Comparison of ENCODE assay signal across 3 cellular contexts in the genomic region with DNA sequence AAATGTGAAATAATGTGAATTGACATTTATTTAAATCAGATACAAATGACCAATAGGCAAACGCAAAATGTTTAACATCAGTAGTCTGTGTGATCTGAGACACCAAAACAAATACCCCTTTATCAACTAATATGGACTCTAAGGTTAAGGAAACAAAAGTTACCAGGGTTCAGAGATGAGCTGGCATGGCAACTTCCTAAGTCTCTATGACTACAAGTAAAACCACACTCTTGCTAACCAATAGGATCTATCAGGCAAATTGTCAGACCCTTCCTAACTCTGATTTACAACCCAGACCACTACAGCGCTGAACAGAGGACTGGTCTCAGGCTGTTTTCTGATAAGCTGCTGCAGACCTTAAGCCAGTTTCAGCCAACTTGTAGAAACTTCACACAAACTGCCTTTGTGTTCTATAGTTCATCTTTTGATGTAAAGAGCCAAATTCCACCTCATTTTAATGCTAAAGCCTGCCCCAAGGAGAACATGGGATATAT.
TF ChIP-seq lines count a peak whose summit lies in the region.

No MANE protein-coding gene starts in this region.

TF ChIP-seq in SK-N-SH, 30 proteins besides CTCF, POLR2A, EP300 and RAD21:
- no peak for TF ChIP-seq ELF1 (IDR thresholded peaks at IDR 0.05)
- TF ChIP-seq, protein P1, sequence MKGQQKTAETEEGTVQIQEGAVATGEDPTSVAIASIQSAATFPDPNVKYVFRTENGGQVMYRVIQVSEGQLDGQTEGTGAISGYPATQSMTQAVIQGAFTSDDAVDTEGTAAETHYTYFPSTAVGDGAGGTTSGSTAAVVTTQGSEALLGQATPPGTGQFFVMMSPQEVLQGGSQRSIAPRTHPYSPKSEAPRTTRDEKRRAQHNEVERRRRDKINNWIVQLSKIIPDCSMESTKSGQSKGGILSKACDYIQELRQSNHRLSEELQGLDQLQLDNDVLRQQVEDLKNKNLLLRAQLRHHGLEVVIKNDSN (IDR thresholded peaks at IDR 0.05; ENCODE audit: borderline replicate concordance, low read depth), result no peak
- TF ChIP-seq NFIC (IDR thresholded peaks at IDR 0.05; ENCODE audit: borderline replicate concordance), result no peak
- TF ChIP-seq JUND (IDR thresholded peaks at IDR 0.05), result no peak
- TF ChIP-seq RXRA (IDR thresholded peaks at IDR 0.05; ENCODE audit: borderline replicate concordance, low read depth), result no peak
- TF ChIP-seq FOXM1 (IDR thresholded peaks at IDR 0.05; ENCODE audit: low read depth), result no peak
- no peak for TF ChIP-seq FOXJ3 (CRISPR knock-in tag; IDR thresholded peaks at IDR 0.05)
- TF ChIP-seq, protein P2, sequence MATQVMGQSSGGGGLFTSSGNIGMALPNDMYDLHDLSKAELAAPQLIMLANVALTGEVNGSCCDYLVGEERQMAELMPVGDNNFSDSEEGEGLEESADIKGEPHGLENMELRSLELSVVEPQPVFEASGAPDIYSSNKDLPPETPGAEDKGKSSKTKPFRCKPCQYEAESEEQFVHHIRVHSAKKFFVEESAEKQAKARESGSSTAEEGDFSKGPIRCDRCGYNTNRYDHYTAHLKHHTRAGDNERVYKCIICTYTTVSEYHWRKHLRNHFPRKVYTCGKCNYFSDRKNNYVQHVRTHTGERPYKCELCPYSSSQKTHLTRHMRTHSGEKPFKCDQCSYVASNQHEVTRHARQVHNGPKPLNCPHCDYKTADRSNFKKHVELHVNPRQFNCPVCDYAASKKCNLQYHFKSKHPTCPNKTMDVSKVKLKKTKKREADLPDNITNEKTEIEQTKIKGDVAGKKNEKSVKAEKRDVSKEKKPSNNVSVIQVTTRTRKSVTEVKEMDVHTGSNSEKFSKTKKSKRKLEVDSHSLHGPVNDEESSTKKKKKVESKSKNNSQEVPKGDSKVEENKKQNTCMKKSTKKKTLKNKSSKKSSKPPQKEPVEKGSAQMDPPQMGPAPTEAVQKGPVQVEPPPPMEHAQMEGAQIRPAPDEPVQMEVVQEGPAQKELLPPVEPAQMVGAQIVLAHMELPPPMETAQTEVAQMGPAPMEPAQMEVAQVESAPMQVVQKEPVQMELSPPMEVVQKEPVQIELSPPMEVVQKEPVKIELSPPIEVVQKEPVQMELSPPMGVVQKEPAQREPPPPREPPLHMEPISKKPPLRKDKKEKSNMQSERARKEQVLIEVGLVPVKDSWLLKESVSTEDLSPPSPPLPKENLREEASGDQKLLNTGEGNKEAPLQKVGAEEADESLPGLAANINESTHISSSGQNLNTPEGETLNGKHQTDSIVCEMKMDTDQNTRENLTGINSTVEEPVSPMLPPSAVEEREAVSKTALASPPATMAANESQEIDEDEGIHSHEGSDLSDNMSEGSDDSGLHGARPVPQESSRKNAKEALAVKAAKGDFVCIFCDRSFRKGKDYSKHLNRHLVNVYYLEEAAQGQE (IDR thresholded peaks at IDR 0.05; ENCODE audit: low read depth, low read length), result no peak
- TF ChIP-seq MXI1 (IDR thresholded peaks at IDR 0.05; ENCODE audit: low read depth, low read length), result no peak
- TF ChIP-seq CHD2 (IDR thresholded peaks at IDR 0.05; ENCODE audit: low read length, partially characterized antibody), result no peak
- no peak for TF ChIP-seq GATA2 (CRISPR knock-in tag; IDR thresholded peaks at IDR 0.05)
- TF ChIP-seq EZH2phosphoT487 (IDR thresholded peaks at IDR 0.05; ENCODE audit: borderline replicate concordance, low read depth), result no peak
- no peak for TF ChIP-seq RCOR1 (IDR thresholded peaks at IDR 0.05; ENCODE audit: low read length)
- no peak for TF ChIP-seq YY1 (IDR thresholded peaks at IDR 0.05; ENCODE audit: low read depth)
- no peak for TF ChIP-seq TCF12 (IDR thresholded peaks at IDR 0.05)
- TF ChIP-seq FOSL2 (IDR thresholded peaks at IDR 0.05; ENCODE audit: borderline replicate concordance, low read depth), result no peak
- TF ChIP-seq, protein P3, sequence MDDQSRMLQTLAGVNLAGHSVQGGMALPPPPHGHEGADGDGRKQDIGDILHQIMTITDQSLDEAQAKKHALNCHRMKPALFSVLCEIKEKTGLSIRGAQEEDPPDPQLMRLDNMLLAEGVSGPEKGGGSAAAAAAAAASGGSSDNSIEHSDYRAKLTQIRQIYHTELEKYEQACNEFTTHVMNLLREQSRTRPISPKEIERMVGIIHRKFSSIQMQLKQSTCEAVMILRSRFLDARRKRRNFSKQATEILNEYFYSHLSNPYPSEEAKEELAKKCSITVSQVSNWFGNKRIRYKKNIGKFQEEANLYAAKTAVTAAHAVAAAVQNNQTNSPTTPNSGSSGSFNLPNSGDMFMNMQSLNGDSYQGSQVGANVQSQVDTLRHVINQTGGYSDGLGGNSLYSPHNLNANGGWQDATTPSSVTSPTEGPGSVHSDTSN (IDR thresholded peaks at IDR 0.05), result no peak

TF ChIP-seq in SK-N-SH treated with all-trans-retinoic acid at 6 μM for 48 hours, 23 proteins besides CTCF, POLR2A, EP300 and RAD21:
- TF ChIP-seq ZNF70 (CRISPR knock-in tag; IDR thresholded peaks at IDR 0.05) (no peak), SNAI2 (CRISPR knock-in tag; IDR thresholded peaks at IDR 0.05) (no peak), ISL1 (CRISPR knock-in tag; IDR thresholded peaks at IDR 0.05) (no peak), PPARA (CRISPR knock-in tag; IDR thresholded peaks at IDR 0.05; ENCODE audit: borderline replicate concordance) (no peak), OSR1 (CRISPR knock-in tag; IDR thresholded peaks at IDR 0.05) (no peak), ZFP30 (CRISPR knock-in tag; IDR thresholded peaks at IDR 0.05) (no peak), TCF4 (CRISPR knock-in tag; IDR thresholded peaks at IDR 0.05; ENCODE audit: borderline replicate concordance) (no peak), TOX (CRISPR knock-in tag; IDR thresholded peaks at IDR 0.05; ENCODE audit: borderline replicate concordance) (no peak), ZNF565 (CRISPR knock-in tag; conservative IDR thresholded peaks at IDR 0.05; ENCODE audit: low read depth) (no peak), ARNTL (CRISPR knock-in tag; IDR thresholded peaks at IDR 0.05; ENCODE audit: borderline replicate concordance, low read depth) (no peak), BACH2 (CRISPR knock-in tag; IDR thresholded peaks at IDR 0.05; ENCODE audit: borderline replicate concordance) (no peak), RARB (CRISPR knock-in tag; IDR thresholded peaks at IDR 0.05) (no peak)
- TF ChIP-seq, protein P4, sequence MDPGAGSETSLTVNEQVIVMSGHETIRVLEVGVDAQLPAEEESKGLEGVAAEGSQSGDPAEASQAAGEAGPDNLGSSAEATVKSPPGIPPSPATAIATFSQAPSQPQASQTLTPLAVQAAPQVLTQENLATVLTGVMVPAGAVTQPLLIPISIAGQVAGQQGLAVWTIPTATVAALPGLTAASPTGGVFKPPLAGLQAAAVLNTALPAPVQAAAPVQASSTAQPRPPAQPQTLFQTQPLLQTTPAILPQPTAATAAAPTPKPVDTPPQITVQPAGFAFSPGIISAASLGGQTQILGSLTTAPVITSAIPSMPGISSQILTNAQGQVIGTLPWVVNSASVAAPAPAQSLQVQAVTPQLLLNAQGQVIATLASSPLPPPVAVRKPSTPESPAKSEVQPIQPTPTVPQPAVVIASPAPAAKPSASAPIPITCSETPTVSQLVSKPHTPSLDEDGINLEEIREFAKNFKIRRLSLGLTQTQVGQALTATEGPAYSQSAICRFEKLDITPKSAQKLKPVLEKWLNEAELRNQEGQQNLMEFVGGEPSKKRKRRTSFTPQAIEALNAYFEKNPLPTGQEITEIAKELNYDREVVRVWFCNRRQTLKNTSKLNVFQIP (CRISPR knock-in tag; IDR thresholded peaks at IDR 0.05; ENCODE audit: borderline replicate concordance, low read depth), result no peak
- TF ChIP-seq, protein P5, sequence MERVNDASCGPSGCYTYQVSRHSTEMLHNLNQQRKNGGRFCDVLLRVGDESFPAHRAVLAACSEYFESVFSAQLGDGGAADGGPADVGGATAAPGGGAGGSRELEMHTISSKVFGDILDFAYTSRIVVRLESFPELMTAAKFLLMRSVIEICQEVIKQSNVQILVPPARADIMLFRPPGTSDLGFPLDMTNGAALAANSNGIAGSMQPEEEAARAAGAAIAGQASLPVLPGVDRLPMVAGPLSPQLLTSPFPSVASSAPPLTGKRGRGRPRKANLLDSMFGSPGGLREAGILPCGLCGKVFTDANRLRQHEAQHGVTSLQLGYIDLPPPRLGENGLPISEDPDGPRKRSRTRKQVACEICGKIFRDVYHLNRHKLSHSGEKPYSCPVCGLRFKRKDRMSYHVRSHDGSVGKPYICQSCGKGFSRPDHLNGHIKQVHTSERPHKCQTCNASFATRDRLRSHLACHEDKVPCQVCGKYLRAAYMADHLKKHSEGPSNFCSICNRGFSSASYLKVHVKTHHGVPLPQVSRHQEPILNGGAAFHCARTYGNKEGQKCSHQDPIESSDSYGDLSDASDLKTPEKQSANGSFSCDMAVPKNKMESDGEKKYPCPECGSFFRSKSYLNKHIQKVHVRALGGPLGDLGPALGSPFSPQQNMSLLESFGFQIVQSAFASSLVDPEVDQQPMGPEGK (CRISPR knock-in tag; IDR thresholded peaks at IDR 0.05; ENCODE audit: borderline replicate concordance), result no peak
- TF ChIP-seq, protein P6, sequence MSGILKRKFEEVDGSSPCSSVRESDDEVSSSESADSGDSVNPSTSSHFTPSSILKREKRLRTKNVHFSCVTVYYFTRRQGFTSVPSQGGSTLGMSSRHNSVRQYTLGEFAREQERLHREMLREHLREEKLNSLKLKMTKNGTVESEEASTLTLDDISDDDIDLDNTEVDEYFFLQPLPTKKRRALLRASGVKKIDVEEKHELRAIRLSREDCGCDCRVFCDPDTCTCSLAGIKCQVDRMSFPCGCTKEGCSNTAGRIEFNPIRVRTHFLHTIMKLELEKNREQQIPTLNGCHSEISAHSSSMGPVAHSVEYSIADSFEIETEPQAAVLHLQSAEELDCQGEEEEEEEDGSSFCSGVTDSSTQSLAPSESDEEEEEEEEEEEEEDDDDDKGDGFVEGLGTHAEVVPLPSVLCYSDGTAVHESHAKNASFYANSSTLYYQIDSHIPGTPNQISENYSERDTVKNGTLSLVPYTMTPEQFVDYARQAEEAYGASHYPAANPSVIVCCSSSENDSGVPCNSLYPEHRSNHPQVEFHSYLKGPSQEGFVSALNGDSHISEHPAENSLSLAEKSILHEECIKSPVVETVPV (CRISPR knock-in tag; IDR thresholded peaks at IDR 0.05), result no peak

TF ChIP-seq in H1, 55 proteins besides CTCF, POLR2A, EP300 and RAD21:
- TF ChIP-seq, protein P7, sequence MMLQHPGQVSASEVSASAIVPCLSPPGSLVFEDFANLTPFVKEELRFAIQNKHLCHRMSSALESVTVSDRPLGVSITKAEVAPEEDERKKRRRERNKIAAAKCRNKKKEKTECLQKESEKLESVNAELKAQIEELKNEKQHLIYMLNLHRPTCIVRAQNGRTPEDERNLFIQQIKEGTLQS (IDR thresholded peaks at IDR 0.05; ENCODE audit: insufficient read depth, low read depth, low read length), result no peak
- TF ChIP-seq YY1 (IDR thresholded peaks at IDR 0.05; ENCODE audit: low read depth, low read length) (no peak), EZH2 (IDR thresholded peaks at IDR 0.05; ENCODE audit: low read depth, low read length, severe bottlenecking) (no peak), NRF1 (IDR thresholded peaks at IDR 0.05; ENCODE audit: low read depth, low read length) (no peak), POLR2AphosphoS5 (IDR thresholded peaks at IDR 0.05; ENCODE audit: low read depth, low read length) (no peak), BRCA1 (IDR thresholded peaks at IDR 0.05; ENCODE audit: low read depth, low read length) (no peak), KDM5A (IDR thresholded peaks at IDR 0.05; ENCODE audit: low read length) (no peak), RBBP5 (IDR thresholded peaks at IDR 0.05; ENCODE audit: borderline replicate concordance, low read depth, low read length) (no peak), TAF7 (optimal IDR thresholded peaks at IDR 0.05; ENCODE audit: borderline replicate concordance, low read depth, low read length) (no peak), POU5F1 (IDR thresholded peaks at IDR 0.05; ENCODE audit: low read depth, low read length) (no peak), TCF12 (IDR thresholded peaks at IDR 0.05; ENCODE audit: low read depth, low read length) (no peak), SAP30 (IDR thresholded peaks at IDR 0.05; ENCODE audit: insufficient read depth, insufficient replicate concordance, low read length) (no peak), SP1 (IDR thresholded peaks at IDR 0.05; ENCODE audit: low read depth, low read length) (no peak)
- TF ChIP-seq, protein P8, sequence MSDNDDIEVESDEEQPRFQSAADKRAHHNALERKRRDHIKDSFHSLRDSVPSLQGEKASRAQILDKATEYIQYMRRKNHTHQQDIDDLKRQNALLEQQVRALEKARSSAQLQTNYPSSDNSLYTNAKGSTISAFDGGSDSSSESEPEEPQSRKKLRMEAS (IDR thresholded peaks at IDR 0.05), result no peak
